ENCODE assay signal across 8 cellular contexts in genomic region chr12:32671930-32672785, GRCh38. TPM values are rescaled to one million over a fixed set of nuclear protein-coding genes. Genes with fewer than 3 reads are reported as not detected.
DNase-seq lines count a peak whose midpoint lies in the region; ATAC-seq and TF ChIP-seq lines count a peak whose summit lies in the region.

No MANE protein-coding gene starts in this region.

- CTCF ChIA-PET in AG04450 (lab: Charles Lee): interaction anchor here (0.6 to 7.5 kb wide), 22 partner anchors 9 to 1019 kb away, joined by 3 to 65 read pairs (median 4); partner anchors contain the start of gene YARS2

- peaks cover 10% of the 10 kb centered on the region for H3K9me3 ChIP-seq in AG04450 (ENCODE audit: control insufficient read depth, insufficient read depth, low read length)

- H3K27me3 ChIP-seq in AG04450 (ENCODE audit: control insufficient read depth, insufficient read depth, low read length): peaks cover 2% of the 10 kb centered on the region

- peak; percentile 67 for DNase-seq in AG04450 (ENCODE audit: low read depth, low spot score)
- DNase-seq in NCI-H1048 (lab: John Stamatoyannopoulos, UW): peak; percentile 38
- peak; percentile 57 for DNase-seq in SHP77 treated with DMSO at 0.1 percent for 48 hours (lab: John Stamatoyannopoulos, UW)
- DNase-seq in myocyte (ENCODE audit: low read depth): peak; percentile 85
- DNase-seq in stimulated activated CD4-positive, alpha-beta T cell treated with anti-CD3 and anti-CD28 coated beads, Interleukin-2, amount 100 ng/mL, for 24 hours: no peak
- no peak for DNase-seq in stimulated activated naive CD4-positive, alpha-beta T cell (lab: John Stamatoyannopoulos, UW)

- TF ChIP-seq CTCF in AG04450 (IDR thresholded peaks at IDR 0.05; ENCODE audit: low read depth, low read length): peak; percentile 63

- POLR2A ChIA-PET in AG04450 (lab: Yijun Ruan, JAX): interaction anchor here (0.6 to 0.8 kb wide), 2 partner anchors 34 to 138 kb away, joined by 3 read pairs; no protein-coding TSS in a partner anchor

- no peak overlapping the region for H3K27ac ChIP-seq in AG04450 (ENCODE audit: low read depth, low read length)

- H3K4me3 ChIP-seq in AG04450 (ENCODE audit: low read depth, low read length): no peak overlapping the region

- no peak for TF ChIP-seq POLR2A in GM18505 (IDR thresholded peaks at IDR 0.05; ENCODE audit: borderline replicate concordance, extremely low read depth, insufficient read depth, insufficient read length)

- ATAC-seq in GM18505 (IDR thresholded peaks at IDR 0.05; ENCODE audit: unreplicated experiment) (peak; percentile 45), esophagus mucosa (peak; percentile 66)

RNA-seq across cellular contexts. Expression of gene DNM1L, which starts 6.9 kb away (rescaled TPM):
- 49.1 and 68.2 TPM in 2 replicates for polyA plus RNA-seq in AG04450 (2011; rRNA removed)
- 41.4 and 56.6 TPM in 2 replicates for polyA minus RNA-seq in AG04450 (2011; rRNA and poly(A)+ RNA removed)
- total RNA-seq in esophagus mucosa: 49.1 TPM
- total RNA-seq in myocyte: 44.4 and 48.1 TPM in 2 replicates
- polyA plus RNA-seq in myocyte (2012): 20.8 TPM

Comparison
In these comparisons a context has a peak if more than half of its experiments do, and no peak if none do; other contexts are left out.
1. DNase-seq: peak in AG04450 (single experiment), NCI-H1048 (single experiment), SHP77 treated with DMSO at 0.1 percent for 48 hours (single experiment) and myocyte (single experiment); none in stimulated activated CD4-positive, alpha-beta T cell treated with anti-CD3 and anti-CD28 coated beads, Interleukin-2, amount 100 ng/mL, for 24 hours (0 of 2) and stimulated activated naive CD4-positive, alpha-beta T cell (0 of 6).